Comparison of ENCODE assay signal across 9 cellular contexts in genomic region chr11:32374261-32374711, GRCh38.
DNase-seq lines count a peak whose midpoint lies in the region; ATAC-seq and TF ChIP-seq lines count a peak whose summit lies in the region.
"Had no signal": no experiment of that assay in that cellular context is flagged by ENCODE, and none has a peak within 500 bp of the region (broad histone marks: within the 10 kb centered on the region; RNA-seq: fewer than 3 reads in every experiment).

No MANE protein-coding gene starts in this region.

- no peak overlapping the region for H3K4me2 ChIP-seq in Loucy (ENCODE audit: low read depth, low read length, poor library complexity, severe bottlenecking)

- intact Hi-C loops in activated CD4-positive, alpha-beta T cell treated with anti-CD3 and anti-CD28 coated beads, Interleukin-2, amount 10 ng/mL, durations not matched to agents 24 days and 14 days (cut with micrococcal nuclease) = loop anchor here (1.0 kb wide), 1 partner anchor 419 kb away; no protein-coding TSS in a partner anchor
- intact Hi-C loops in esophagus squamous epithelium (cut with DNase I) = no loop called here

- ATAC-seq in GM18502 (IDR thresholded peaks at IDR 0.05; ENCODE audit: poor library complexity, unreplicated experiment) = peak; percentile 90
- ATAC-seq in HG03571 (IDR thresholded peaks at IDR 0.05; ENCODE audit: unreplicated experiment) = no peak
- no peak for ATAC-seq in HG03457 (IDR thresholded peaks at IDR 0.05; ENCODE audit: unreplicated experiment)

- peaks cover 5% of the 10 kb centered on the region for H3K9me3 Mint-ChIP-seq in activated CD4-positive, alpha-beta T cell treated with anti-CD3 and anti-CD28 coated beads, Interleukin-2, amount 10 ng/mL, durations not matched to agents 24 days and 14 days

- peak; percentile 83 for DNase-seq in activated CD4-positive, alpha-beta T cell treated with anti-CD3 and anti-CD28 coated beads, Interleukin-2, amount 10 ng/mL, durations not matched to agents 24 days and 14 days
- DNase-seq in iris pigment epithelial cell (ENCODE audit: low read depth) (peak; percentile 17), esophagus squamous epithelium (lab: John Stamatoyannopoulos, UW) (no peak)

- no peaks in the 10 kb centered on the region for H3F3A ChIP-seq in Loucy (ENCODE audit: low read depth)

- no peaks in the 10 kb centered on the region for H3K27me3 ChIP-seq in Loucy (ENCODE audit: insufficient read depth, low read length, poor library complexity, severe bottlenecking)
- H3K27me3 ChIP-seq in esophagus squamous epithelium = peaks cover 0 to 4% (median 0%) of the 10 kb centered on the region in 4 donors

- 0 out of 2 replicates have a peak overlapping the region, but pooled peaks have one; percentile 25 for H2AFZ ChIP-seq in Loucy (ENCODE audit: low read length)

- no peak overlapping the region for H3K4me3 Mint-ChIP-seq in activated CD4-positive, alpha-beta T cell treated with anti-CD3 and anti-CD28 coated beads, Interleukin-2, amount 10 ng/mL, durations not matched to agents 24 days and 14 days
- H3K4me3 Mint-ChIP-seq: memory B cell had no signal

- H3K27ac ChIP-seq in C4-2B (no peak overlapping the region), esophagus squamous epithelium (no peak overlapping the region)

- no peaks in the 10 kb centered on the region for H4K20me1 ChIP-seq in Loucy (ENCODE audit: insufficient read depth, low read length, poor library complexity, severe bottlenecking)

- TF ChIP-seq CTCF in C4-2B (conservative IDR thresholded peaks at IDR 0.05) (peak; percentile 88), Loucy (conservative IDR thresholded peaks at IDR 0.05; ENCODE audit: low read length) (peak; percentile 94), esophagus squamous epithelium (IDR thresholded peaks at IDR 0.05) (peak in 3 of 6 experiments; percentile 11 to 26 (median 22))

- 22 to 36% methylated on average over 11 to 12 of the region's 13 CpGs for WGBS in esophagus squamous epithelium, 2 donors

- no peak for TF ChIP-seq POLR2A in esophagus squamous epithelium (IDR thresholded peaks at IDR 0.05)

- no peaks in the 10 kb centered on the region for H3K79me2 ChIP-seq in Loucy (ENCODE audit: insufficient read depth, low read length)

- no peaks in the 10 kb centered on the region for H3K4me1 Mint-ChIP-seq in activated CD4-positive, alpha-beta T cell treated with anti-CD3 and anti-CD28 coated beads, Interleukin-2, amount 10 ng/mL, durations not matched to agents 24 days and 14 days
- H3K4me1 Mint-ChIP-seq: memory B cell had no signal

- H3K27ac Mint-ChIP-seq in activated CD4-positive, alpha-beta T cell treated with anti-CD3 and anti-CD28 coated beads, Interleukin-2, amount 10 ng/mL, durations not matched to agents 24 days and 14 days = no peak overlapping the region
- H3K27ac Mint-ChIP-seq: memory B cell had no signal

- no peaks in the 10 kb centered on the region for H3K36me3 Mint-ChIP-seq in activated CD4-positive, alpha-beta T cell treated with anti-CD3 and anti-CD28 coated beads, Interleukin-2, amount 10 ng/mL, durations not matched to agents 24 days and 14 days (ENCODE audit: low read depth)
- H3K36me3 Mint-ChIP-seq: memory B cell had no signal

- no peaks in the 10 kb centered on the region for H3K9me2 ChIP-seq in Loucy (replicated peaks; ENCODE audit: low read depth, low read length)

- H3K9me3 ChIP-seq in Loucy (ENCODE audit: insufficient read depth, low read depth, low read length) (no peaks in the 10 kb centered on the region), esophagus squamous epithelium (no peaks in the 10 kb centered on the region)

- no peaks in the 10 kb centered on the region for H3K27me3 Mint-ChIP-seq in activated CD4-positive, alpha-beta T cell treated with anti-CD3 and anti-CD28 coated beads, Interleukin-2, amount 10 ng/mL, durations not matched to agents 24 days and 14 days

- H3K4me3 ChIP-seq in Loucy (ENCODE audit: low read length, poor library complexity, severe bottlenecking) = no peak overlapping the region
- no peak overlapping the region for H3K4me3 ChIP-seq in esophagus squamous epithelium

- peak overlapping the region; percentile 13 for H3K9ac ChIP-seq in Loucy (ENCODE audit: low read depth, low read length, poor library complexity, severe bottlenecking)

- no peaks in the 10 kb centered on the region for H3K36me3 ChIP-seq in Loucy (ENCODE audit: insufficient read depth, low read length)
- H3K36me3 ChIP-seq in esophagus squamous epithelium = no peaks in the 10 kb centered on the region

- H3K4me1 ChIP-seq in Loucy (ENCODE audit: insufficient read depth, low read length, poor library complexity, severe bottlenecking) (no peaks in the 10 kb centered on the region), esophagus squamous epithelium (no peaks in the 10 kb centered on the region)
